In genomic region chr12:54704187-54704586, GRCh38 we compare ENCODE assay signal across 27 cellular contexts. TPM values are rescaled to one million over a fixed set of nuclear protein-coding genes. Genes with fewer than 3 reads are reported as not detected.
"Had no signal": no experiment of that assay in that cellular context is flagged by ENCODE, and none has a peak within 500 bp of the region (broad histone marks: within the 10 kb centered on the region; RNA-seq: fewer than 3 reads in every experiment).

No MANE protein-coding gene starts in this region.

- H3K27ac ChIP-seq: coronary artery, esophagus squamous epithelium, gastroesophageal sphincter, pancreas, psoas muscle, right atrium auricular region, thyroid gland, upper lobe of right lung had no signal

- H3K36me3 ChIP-seq: esophagus squamous epithelium, gastroesophageal sphincter, pancreas, right atrium auricular region, thyroid gland, upper lobe of right lung had no signal

- FAIRE-seq: keratinocyte, pancreas had no signal

- H3K9me3 ChIP-seq: esophagus squamous epithelium, gastroesophageal sphincter, pancreas, psoas muscle, right atrium auricular region, thyroid gland, upper lobe of right lung had no signal

- H3K27me3 ChIP-seq: gastroesophageal sphincter, right atrium auricular region, thyroid gland, upper lobe of right lung had no signal

- H3K4me1 ChIP-seq: esophagus squamous epithelium, gastroesophageal sphincter, pancreas, psoas muscle, right atrium auricular region, thyroid gland, upper lobe of right lung had no signal

- DNase-seq: activated B cell treated with CpG ODN at 0.5 μM for 24 hours; activated CD4-positive, alpha-beta memory T cell treated with anti-CD3 and anti-CD28 coated beads for 36 hours; activated CD4-positive, alpha-beta T cell treated with anti-CD3 and anti-CD28 coated beads for 4 hours; activated effector memory CD4-positive, alpha-beta T cell treated with Interleukin-2 at 50 U/mL for 16 hours; activated naive CD4-positive, alpha-beta T cell treated with anti-CD3 and anti-CD28 coated beads, Interleukin-2, amount 50 U/mL, for 16 hours; activated naive CD8-positive, alpha-beta T cell treated with anti-CD3 and anti-CD28 coated beads, Interleukin-2, amount 50 U/mL, for 24 hours; activated T-cell treated with anti-CD3 and anti-CD28 coated beads, Interleukin-2, amount 50 U/mL, for 72 hours; cerebellar nuclear complex; endodermal cell; esophagus squamous epithelium; head of caudate nucleus; left colon; mesenchymal stem cell; nephron progenitor cell; pancreas; psoas muscle; stimulated activated CD4-positive, alpha-beta T cell treated with anti-CD3 and anti-CD28 coated beads, Interleukin-4, amount 100 ng/mL, for 24 hours; stimulated activated naive CD4-positive, alpha-beta T cell treated with Interleukin-2 at 50 U/mL for 16 hours; T-helper 2 cell; thyroid gland; upper lobe of right lung had no signal

- ATAC-seq: activated naive CD8-positive, alpha-beta T cell treated with anti-CD3 and anti-CD28 coated beads, Interleukin-2, amount 50 U/mL, for 24 hours; activated T-cell treated with anti-CD3 and anti-CD28 coated beads, Interleukin-2, amount 50 U/mL, for 72 hours; gastroesophageal sphincter; left colon; pancreas; psoas muscle; upper lobe of right lung had no signal

- H3K4me3 ChIP-seq: coronary artery, esophagus squamous epithelium, gastroesophageal sphincter, pancreas, psoas muscle, right atrium auricular region, thyroid gland, upper lobe of right lung had no signal

RNA-seq across cellular contexts. Expression of gene DCD, which starts 56.0 kb away (rescaled TPM):
- total RNA-seq: activated B cell treated with CpG ODN at 0.5 μM for 24 hours; activated CD4-positive, alpha-beta memory T cell treated with anti-CD3 and anti-CD28 coated beads for 36 hours; activated T-cell treated with anti-CD3 and anti-CD28 coated beads, Interleukin-2, amount 50 U/mL, for 72 hours; endodermal cell; esophagus squamous epithelium; gastroesophageal sphincter; left colon; mononuclear cell; pancreas; psoas muscle; right atrium auricular region; subcutaneous adipose tissue; thyroid gland; upper lobe of right lung had no signal
- polyA plus RNA-seq: keratinocyte, pancreas, psoas muscle had no signal
